In the genomic region with DNA sequence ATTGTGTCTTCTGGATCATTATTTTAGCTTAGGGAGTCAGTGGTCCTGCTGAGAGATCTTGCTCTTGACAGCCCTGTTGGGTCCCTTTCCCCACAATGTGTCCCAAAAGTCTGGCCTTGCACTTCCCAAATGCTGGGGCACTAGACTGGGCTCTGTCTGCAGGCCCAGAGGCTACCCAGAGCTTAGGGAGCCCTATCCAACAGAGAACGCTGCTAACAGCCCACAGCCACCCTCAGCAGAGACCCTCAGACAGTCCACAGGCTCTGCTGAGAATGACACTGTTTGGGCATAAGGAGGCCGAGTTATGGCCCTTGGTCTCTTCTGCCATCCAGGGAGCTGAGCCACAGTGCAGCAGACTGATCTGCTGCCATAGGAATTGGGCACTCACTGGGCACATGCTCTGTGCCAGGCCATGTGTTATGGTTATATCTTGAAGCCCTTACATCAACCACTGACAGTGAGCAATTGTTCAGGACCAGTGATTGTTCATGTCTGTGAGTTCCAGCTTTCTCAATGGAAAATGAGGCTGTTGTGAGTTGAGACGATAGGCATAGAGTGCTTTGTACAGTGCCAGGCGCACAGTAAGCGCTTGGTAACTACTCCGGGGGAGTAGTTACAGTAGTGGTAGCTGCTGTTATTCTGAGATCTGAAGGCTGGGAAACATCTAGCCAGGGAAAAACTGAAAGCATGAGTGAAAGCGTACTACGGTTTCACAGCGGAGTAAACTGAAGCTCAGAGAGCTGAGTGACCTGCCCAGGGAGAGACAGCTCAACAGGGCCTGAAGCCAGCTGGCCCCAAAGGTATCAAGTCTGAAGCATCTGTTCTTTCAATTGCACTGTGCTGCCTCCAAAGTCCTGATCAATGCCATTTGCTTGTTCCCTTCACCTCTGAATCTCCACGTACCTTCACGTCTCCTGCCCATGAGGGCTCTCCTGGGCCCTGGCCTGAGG, we compare ENCODE assay signal across 21 cellular contexts.
DNase-seq lines count a peak whose midpoint lies in the region; ATAC-seq and TF ChIP-seq lines count a peak whose summit lies in the region.
"Had no signal": no experiment of that assay in that cellular context is flagged by ENCODE, and none has a peak within 500 bp of the region (broad histone marks: within the 10 kb centered on the region; RNA-seq: fewer than 3 reads in every experiment).

No MANE protein-coding gene starts in this region.

- H3K4me1 Mint-ChIP-seq in naive thymus-derived CD4-positive, alpha-beta T cell = peaks cover 4 to 88% (median 70%) of the 10 kb centered on the region in 7 donors

- H3K4me3 ChIP-seq in heart left ventricle (no peak overlapping the region), MM.1S (ENCODE audit: low read length) (no peak overlapping the region)
- no peak overlapping the region for H3K4me3 ChIP-seq in naive thymus-derived CD4-positive, alpha-beta T cell (ENCODE audit: low read length)
- H3K4me3 ChIP-seq: BLaER1 treated with 17β-estradiol and CSF1 and Interleukin-3, amounts not matched to agents 10 nM and 100 nM; PC-9; suprapubic skin had no signal

- no peaks in the 10 kb centered on the region for H3F3A ChIP-seq in MM.1S (ENCODE audit: insufficient read depth, low read length)

- H3K9me3 ChIP-seq in heart left ventricle (no peaks in the 10 kb centered on the region), MM.1S (replicated peaks; ENCODE audit: insufficient read depth, low read length) (no peaks in the 10 kb centered on the region)
- H3K9me3 ChIP-seq in naive thymus-derived CD4-positive, alpha-beta T cell (ENCODE audit: control insufficient read depth in 2 of 3, low read length in 3 of 3) = no peaks in the 10 kb centered on the region
- H3K9me3 ChIP-seq: BLaER1 treated with 17β-estradiol and CSF1 and Interleukin-3, amounts not matched to agents 10 nM and 100 nM; suprapubic skin had no signal

- H3K27ac ChIP-seq in heart left ventricle (no peak overlapping the region), temporal lobe (ENCODE audit: low read depth, low read length) (peak overlapping the region; percentile 52), MM.1S (ENCODE audit: low read length) (no peak overlapping the region)
- no peak overlapping the region for H3K27ac ChIP-seq in naive thymus-derived CD4-positive, alpha-beta T cell (ENCODE audit: low read depth, low read length)
- H3K27ac ChIP-seq: BLaER1 treated with 17β-estradiol and CSF1 and Interleukin-3, amounts not matched to agents 10 nM and 100 nM; brain microvascular endothelial cell; PC-9; suprapubic skin had no signal

- H2AFZ ChIP-seq in MM.1S (ENCODE audit: low read length) = no peak overlapping the region
- H2AFZ ChIP-seq: PC-9 had no signal

- no peaks in the 10 kb centered on the region for H3K27me3 Mint-ChIP-seq in naive thymus-derived CD4-positive, alpha-beta T cell
- H3K27me3 Mint-ChIP-seq: activated naive CD8-positive, alpha-beta T cell treated with anti-CD3 and anti-CD28 coated beads for 36 hours had no signal

- intact Hi-C loops in heart left ventricle (cut with DNase I) = no loop called here
- intact Hi-C loops in cardiac septum (cut with DNase I) = no loop called here
- intact Hi-C loops in naive thymus-derived CD4-positive, alpha-beta T cell (cut with micrococcal nuclease) = no loop called here

- WGBS in heart left ventricle, 4 donors = 82 to 92% (median 90%) methylated on average over 11 of the region's 11 CpGs

- no peak overlapping the region for H3K9ac ChIP-seq in MM.1S (ENCODE audit: low read length)
- H3K9ac ChIP-seq: BLaER1 treated with 17β-estradiol and CSF1 and Interleukin-3, amounts not matched to agents 10 nM and 100 nM had no signal

- TF ChIP-seq CTCF in heart left ventricle (IDR thresholded peaks at IDR 0.05) (no peak), MM.1S (IDR thresholded peaks at IDR 0.05; ENCODE audit: low read length) (no peak)

- H4K20me1 ChIP-seq in MM.1S (ENCODE audit: insufficient read depth, low read length) = no peaks in the 10 kb centered on the region

- H3K4me1 ChIP-seq in heart left ventricle (peaks cover 0 to 33% (median 19%) of the 10 kb centered on the region in 12 donors), MM.1S (ENCODE audit: low read length) (no peaks in the 10 kb centered on the region)
- peaks cover 0 to 33% of the 10 kb centered on the region in 2 donors for H3K4me1 ChIP-seq in naive thymus-derived CD4-positive, alpha-beta T cell (ENCODE audit: control insufficient read depth in 2 of 2, insufficient read depth in 2 of 2, low read length in 2 of 2)

- peaks cover 0 to 20% (median 0%) of the 10 kb centered on the region in 5 donors for H3K36me3 Mint-ChIP-seq in naive thymus-derived CD4-positive, alpha-beta T cell

- H3K9me3 Mint-ChIP-seq in naive thymus-derived CD4-positive, alpha-beta T cell = no peaks in the 10 kb centered on the region
- H3K9me3 Mint-ChIP-seq: activated naive CD8-positive, alpha-beta T cell treated with anti-CD3 and anti-CD28 coated beads for 36 hours; activated T-helper 1 cell treated with anti-CD3 and anti-CD28 coated beads, Interleukin-12 subunit alpha, Interleukin-12 subunit beta, Interleukin-2, Interleukin-4 antibody, amounts not matched to agents 30 ng/mL and 10 ng/mL and 1 ng/mL, durations not matched to agents 14 hours and 24 hours and 36 hours had no signal

- peak overlapping the region in 8 of 9 donors; percentile 34 to 90 (median 66) for H3K27ac Mint-ChIP-seq in naive thymus-derived CD4-positive, alpha-beta T cell
- H3K27ac Mint-ChIP-seq: activated naive CD8-positive, alpha-beta T cell treated with anti-CD3 and anti-CD28 coated beads for 36 hours; activated T-helper 1 cell treated with anti-CD3 and anti-CD28 coated beads, Interleukin-12 subunit alpha, Interleukin-12 subunit beta, Interleukin-2, Interleukin-4 antibody, amounts not matched to agents 30 ng/mL and 10 ng/mL and 1 ng/mL, durations not matched to agents 14 hours and 24 hours and 36 hours had no signal

- POLR2A ChIA-PET in naive thymus-derived CD4-positive, alpha-beta T cell (lab: Charles Lee) = no interaction called here

- H3K27me3 ChIP-seq in heart left ventricle (no peaks in the 10 kb centered on the region), MM.1S (replicated peaks; ENCODE audit: insufficient read depth, low read length) (no peaks in the 10 kb centered on the region)
- H3K27me3 ChIP-seq in naive thymus-derived CD4-positive, alpha-beta T cell (ENCODE audit: control insufficient read depth in 2 of 2, insufficient read depth in 2 of 2, low read length in 2 of 2) = no peaks in the 10 kb centered on the region
- H3K27me3 ChIP-seq: BLaER1 treated with 17β-estradiol and CSF1 and Interleukin-3, amounts not matched to agents 10 nM and 100 nM; brain microvascular endothelial cell; suprapubic skin had no signal

- CTCF ChIA-PET in naive thymus-derived CD4-positive, alpha-beta T cell (lab: Charles Lee) = interaction anchor here (1.5 kb wide), 1 partner anchor 48 kb away, joined by 4 read pairs; no protein-coding TSS in a partner anchor

- no peaks in the 10 kb centered on the region for H3K9me2 ChIP-seq in MM.1S (replicated peaks; ENCODE audit: insufficient read depth, low read length)

- no peaks in the 10 kb centered on the region for H3K79me2 ChIP-seq in MM.1S (ENCODE audit: low read length)

- no peak overlapping the region for H3K4me2 ChIP-seq in MM.1S (ENCODE audit: low read depth, low read length)
- H3K4me2 ChIP-seq: BLaER1 treated with 17β-estradiol and CSF1 and Interleukin-3, amounts not matched to agents 10 nM and 100 nM; PC-9 had no signal

- H3K36me3 ChIP-seq in heart left ventricle (peaks cover 0 to 24% (median 6%) of the 10 kb centered on the region in 9 donors), MM.1S (replicated peaks; ENCODE audit: insufficient read depth, low read length) (no peaks in the 10 kb centered on the region)
- H3K36me3 ChIP-seq in naive thymus-derived CD4-positive, alpha-beta T cell (ENCODE audit: control insufficient read depth in 2 of 3, insufficient read depth in 3 of 3, low read length in 3 of 3) = no peaks in the 10 kb centered on the region

- DNase-seq in heart left ventricle (no peak), cardiac septum (ENCODE audit: low spot score) (no peak), globus pallidus (ENCODE audit: low spot score) (peak; percentile 94), amniotic stem cell (lab: John Stamatoyannopoulos, UW) (no peak), HPDE6-E6E7 (ENCODE audit: extremely low spot score) (no peak), MM.1S (no peak)
- DNase-seq in naive thymus-derived CD4-positive, alpha-beta T cell = no peak
- DNase-seq: activated CD4-positive, alpha-beta T cell treated with anti-CD3 and anti-CD28 coated beads for 4 hours; activated naive CD8-positive, alpha-beta T cell treated with anti-CD3 and anti-CD28 coated beads for 36 hours; brain microvascular endothelial cell; DMS153; GOT3; NCI-H146; NCI-H774; PC-9; stimulated activated CD4-positive, alpha-beta T cell treated with anti-CD3 and anti-CD28 coated beads, Interleukin-15, amount 100 ng/mL, for 24 hours; T-helper 1 cell had no signal

- no peak for TF ChIP-seq POLR2A in heart left ventricle (IDR thresholded peaks at IDR 0.05)

- peak in 3 of 4 donors; percentile 21 to 25 (median 21) for ATAC-seq in heart left ventricle
- no peak for ATAC-seq in naive thymus-derived CD4-positive, alpha-beta T cell

- peak overlapping the region in 1 of 10 donors; percentile 4 for H3K4me3 Mint-ChIP-seq in naive thymus-derived CD4-positive, alpha-beta T cell
- H3K4me3 Mint-ChIP-seq: activated naive CD8-positive, alpha-beta T cell treated with anti-CD3 and anti-CD28 coated beads for 36 hours; activated T-helper 1 cell treated with anti-CD3 and anti-CD28 coated beads, Interleukin-12 subunit alpha, Interleukin-12 subunit beta, Interleukin-2, Interleukin-4 antibody, amounts not matched to agents 30 ng/mL and 10 ng/mL and 1 ng/mL, durations not matched to agents 14 hours and 24 hours and 36 hours had no signal
